ENCODE assay signal across 34 cellular contexts in genomic region chrX:84924624-84925023, GRCh38.
"Had no signal": no experiment of that assay in that cellular context is flagged by ENCODE, and none has a peak within 500 bp of the region (broad histone marks: within the 10 kb centered on the region; RNA-seq: fewer than 3 reads in every experiment).

No MANE protein-coding gene starts in this region.

- DNase-seq: Karpas-422, Kasumi-1, MG63, MM.1S, MV-4-11, NCI-H1048, NCI-H1092, NCI-H1092 treated with DMSO at 0.1 percent for 48 hours, NCI-H1105, NCI-H1105 treated with DMSO at 0.1 percent for 48 hours, NCI-H1417, NCI-H1417 treated with DMSO at 0.1 percent for 48 hours, NCI-H1436, NCI-H1436 treated with DMSO at 0.1 percent for 48 hours, NCI-H146, NCI-H1694, NCI-H1694 treated with DMSO at 0.1 percent for 48 hours, NCI-H187, NCI-H187 treated with DMSO at 0.1 percent for 48 hours, NCI-H1930, NCI-H2029, NCI-H2029 treated with DMSO at 0.1 percent for 48 hours, NCI-H2081, NCI-H2081 treated with DMSO at 0.1 percent for 48 hours, NCI-H2107, NCI-H2171, NCI-H2171 treated with DMSO at 0.1 percent for 48 hours, NCI-H2227 treated with DMSO at 0.1 percent for 48 hours, NCI-H226, NCI-H345, NCI-H446, NCI-H446 treated with DMSO at 0.1 percent for 48 hours, NCI-H510A, NCI-H510A treated with DMSO at 0.1 percent for 48 hours had no signal

- H3K36me3 ChIP-seq: MG63 had no signal

- H3K9me3 ChIP-seq: MG63 had no signal

- H3K4me3 ChIP-seq: MG63 had no signal

- H3K27me3 ChIP-seq: MG63 had no signal
